Comparison of ENCODE assay signal across 2 cellular contexts in the genomic region with DNA sequence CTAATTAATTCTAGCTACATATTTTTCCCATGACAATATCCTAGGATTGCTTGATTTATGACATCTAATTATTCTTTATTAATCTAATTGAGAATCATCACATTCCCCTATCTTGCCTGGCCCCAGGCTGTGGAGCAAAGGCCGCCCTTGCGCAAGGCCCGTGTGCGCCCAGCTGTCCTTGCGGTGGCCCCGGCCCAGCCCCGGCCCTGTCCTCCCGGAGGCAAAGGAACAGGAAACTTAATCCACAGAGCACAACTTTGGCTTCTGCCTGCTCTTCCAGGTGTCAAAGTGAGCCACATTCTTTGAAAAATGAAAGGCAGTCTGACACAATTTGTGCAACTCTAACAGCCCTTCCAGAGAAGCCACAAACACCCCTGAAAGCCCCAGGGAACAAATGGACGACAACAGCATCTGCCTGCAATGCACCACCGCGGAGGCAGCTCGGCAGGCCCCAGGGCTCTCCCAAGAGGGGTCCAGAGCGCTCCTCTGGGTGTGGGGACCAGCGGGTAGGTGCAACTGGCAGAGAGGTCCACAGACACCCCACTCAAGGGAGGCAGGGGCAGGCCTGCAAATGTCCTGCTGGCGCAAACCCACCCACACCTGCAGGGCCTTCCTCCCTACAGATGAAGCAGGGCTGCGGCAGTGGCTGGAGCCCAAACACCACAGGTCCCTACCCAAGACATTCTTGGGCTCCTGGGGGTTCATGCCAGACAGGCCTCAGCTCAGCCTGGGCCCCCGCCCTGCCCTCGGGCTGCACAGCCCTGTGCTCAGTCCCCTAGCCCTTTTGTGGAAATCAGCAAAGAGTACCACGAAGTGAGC.
TF ChIP-seq lines count a peak whose summit lies in the region.

No MANE protein-coding gene starts in this region.

TF ChIP-seq in SK-N-SH treated with all-trans-retinoic acid at 6 μM for 48 hours, 23 proteins besides CTCF, POLR2A, EP300 and RAD21 (continued from another document):
- TF ChIP-seq, protein P1, sequence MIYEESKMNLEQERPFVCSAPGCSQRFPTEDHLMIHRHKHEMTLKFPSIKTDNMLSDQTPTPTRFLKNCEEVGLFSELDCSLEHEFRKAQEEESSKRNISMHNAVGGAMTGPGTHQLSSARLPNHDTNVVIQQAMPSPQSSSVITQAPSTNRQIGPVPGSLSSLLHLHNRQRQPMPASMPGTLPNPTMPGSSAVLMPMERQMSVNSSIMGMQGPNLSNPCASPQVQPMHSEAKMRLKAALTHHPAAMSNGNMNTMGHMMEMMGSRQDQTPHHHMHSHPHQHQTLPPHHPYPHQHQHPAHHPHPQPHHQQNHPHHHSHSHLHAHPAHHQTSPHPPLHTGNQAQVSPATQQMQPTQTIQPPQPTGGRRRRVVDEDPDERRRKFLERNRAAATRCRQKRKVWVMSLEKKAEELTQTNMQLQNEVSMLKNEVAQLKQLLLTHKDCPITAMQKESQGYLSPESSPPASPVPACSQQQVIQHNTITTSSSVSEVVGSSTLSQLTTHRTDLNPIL (CRISPR knock-in tag; IDR thresholded peaks at IDR 0.05; ENCODE audit: low read depth): 0 out of 2 replicates have a peak, but pooled peaks have one; percentile 64
- no peak for TF ChIP-seq ARNTL (CRISPR knock-in tag; IDR thresholded peaks at IDR 0.05; ENCODE audit: borderline replicate concordance, low read depth)
TF ChIP-seq in SK-N-SH treated with all-trans-retinoic acid at 6 μM for 48 hours: peak in this region for 2.

TF ChIP-seq in SK-N-SH, 30 proteins besides CTCF, POLR2A, EP300 and RAD21 (continued from another document):
- TF ChIP-seq GABPA (IDR thresholded peaks at IDR 0.05; ENCODE audit: low read depth) (no peak), CHD2 (IDR thresholded peaks at IDR 0.05; ENCODE audit: low read length, partially characterized antibody) (no peak), TAF1 (IDR thresholded peaks at IDR 0.05; ENCODE audit: borderline replicate concordance, low read depth, low read length) (no peak), ELF1 (IDR thresholded peaks at IDR 0.05) (no peak), NRF1 (IDR thresholded peaks at IDR 0.05; ENCODE audit: low read depth, low read length) (no peak), NFIC (IDR thresholded peaks at IDR 0.05; ENCODE audit: borderline replicate concordance) (no peak), TCF12 (IDR thresholded peaks at IDR 0.05) (no peak), MEF2A (IDR thresholded peaks at IDR 0.05; ENCODE audit: borderline replicate concordance, low read depth) (no peak), YY1 (IDR thresholded peaks at IDR 0.05; ENCODE audit: low read depth) (no peak), POLR2AphosphoS5 (IDR thresholded peaks at IDR 0.05; ENCODE audit: low read depth, low read length) (no peak), SIN3A (IDR thresholded peaks at IDR 0.05; ENCODE audit: borderline replicate concordance, low read depth, low read length) (no peak)
- TF ChIP-seq, protein P2, sequence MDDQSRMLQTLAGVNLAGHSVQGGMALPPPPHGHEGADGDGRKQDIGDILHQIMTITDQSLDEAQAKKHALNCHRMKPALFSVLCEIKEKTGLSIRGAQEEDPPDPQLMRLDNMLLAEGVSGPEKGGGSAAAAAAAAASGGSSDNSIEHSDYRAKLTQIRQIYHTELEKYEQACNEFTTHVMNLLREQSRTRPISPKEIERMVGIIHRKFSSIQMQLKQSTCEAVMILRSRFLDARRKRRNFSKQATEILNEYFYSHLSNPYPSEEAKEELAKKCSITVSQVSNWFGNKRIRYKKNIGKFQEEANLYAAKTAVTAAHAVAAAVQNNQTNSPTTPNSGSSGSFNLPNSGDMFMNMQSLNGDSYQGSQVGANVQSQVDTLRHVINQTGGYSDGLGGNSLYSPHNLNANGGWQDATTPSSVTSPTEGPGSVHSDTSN (IDR thresholded peaks at IDR 0.05): no peak
- TF ChIP-seq, protein P3, sequence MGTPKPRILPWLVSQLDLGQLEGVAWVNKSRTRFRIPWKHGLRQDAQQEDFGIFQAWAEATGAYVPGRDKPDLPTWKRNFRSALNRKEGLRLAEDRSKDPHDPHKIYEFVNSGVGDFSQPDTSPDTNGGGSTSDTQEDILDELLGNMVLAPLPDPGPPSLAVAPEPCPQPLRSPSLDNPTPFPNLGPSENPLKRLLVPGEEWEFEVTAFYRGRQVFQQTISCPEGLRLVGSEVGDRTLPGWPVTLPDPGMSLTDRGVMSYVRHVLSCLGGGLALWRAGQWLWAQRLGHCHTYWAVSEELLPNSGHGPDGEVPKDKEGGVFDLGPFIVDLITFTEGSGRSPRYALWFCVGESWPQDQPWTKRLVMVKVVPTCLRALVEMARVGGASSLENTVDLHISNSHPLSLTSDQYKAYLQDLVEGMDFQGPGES (IDR thresholded peaks at IDR 0.05; ENCODE audit: low read depth, low read length): no peak
- TF ChIP-seq, protein P4, sequence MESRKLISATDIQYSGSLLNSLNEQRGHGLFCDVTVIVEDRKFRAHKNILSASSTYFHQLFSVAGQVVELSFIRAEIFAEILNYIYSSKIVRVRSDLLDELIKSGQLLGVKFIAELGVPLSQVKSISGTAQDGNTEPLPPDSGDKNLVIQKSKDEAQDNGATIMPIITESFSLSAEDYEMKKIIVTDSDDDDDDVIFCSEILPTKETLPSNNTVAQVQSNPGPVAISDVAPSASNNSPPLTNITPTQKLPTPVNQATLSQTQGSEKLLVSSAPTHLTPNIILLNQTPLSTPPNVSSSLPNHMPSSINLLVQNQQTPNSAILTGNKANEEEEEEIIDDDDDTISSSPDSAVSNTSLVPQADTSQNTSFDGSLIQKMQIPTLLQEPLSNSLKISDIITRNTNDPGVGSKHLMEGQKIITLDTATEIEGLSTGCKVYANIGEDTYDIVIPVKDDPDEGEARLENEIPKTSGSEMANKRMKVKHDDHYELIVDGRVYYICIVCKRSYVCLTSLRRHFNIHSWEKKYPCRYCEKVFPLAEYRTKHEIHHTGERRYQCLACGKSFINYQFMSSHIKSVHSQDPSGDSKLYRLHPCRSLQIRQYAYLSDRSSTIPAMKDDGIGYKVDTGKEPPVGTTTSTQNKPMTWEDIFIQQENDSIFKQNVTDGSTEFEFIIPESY (IDR thresholded peaks at IDR 0.05; ENCODE audit: borderline replicate concordance, low read depth): no peak
